ENCODE assay signal across 9 cellular contexts in the genomic region with DNA sequence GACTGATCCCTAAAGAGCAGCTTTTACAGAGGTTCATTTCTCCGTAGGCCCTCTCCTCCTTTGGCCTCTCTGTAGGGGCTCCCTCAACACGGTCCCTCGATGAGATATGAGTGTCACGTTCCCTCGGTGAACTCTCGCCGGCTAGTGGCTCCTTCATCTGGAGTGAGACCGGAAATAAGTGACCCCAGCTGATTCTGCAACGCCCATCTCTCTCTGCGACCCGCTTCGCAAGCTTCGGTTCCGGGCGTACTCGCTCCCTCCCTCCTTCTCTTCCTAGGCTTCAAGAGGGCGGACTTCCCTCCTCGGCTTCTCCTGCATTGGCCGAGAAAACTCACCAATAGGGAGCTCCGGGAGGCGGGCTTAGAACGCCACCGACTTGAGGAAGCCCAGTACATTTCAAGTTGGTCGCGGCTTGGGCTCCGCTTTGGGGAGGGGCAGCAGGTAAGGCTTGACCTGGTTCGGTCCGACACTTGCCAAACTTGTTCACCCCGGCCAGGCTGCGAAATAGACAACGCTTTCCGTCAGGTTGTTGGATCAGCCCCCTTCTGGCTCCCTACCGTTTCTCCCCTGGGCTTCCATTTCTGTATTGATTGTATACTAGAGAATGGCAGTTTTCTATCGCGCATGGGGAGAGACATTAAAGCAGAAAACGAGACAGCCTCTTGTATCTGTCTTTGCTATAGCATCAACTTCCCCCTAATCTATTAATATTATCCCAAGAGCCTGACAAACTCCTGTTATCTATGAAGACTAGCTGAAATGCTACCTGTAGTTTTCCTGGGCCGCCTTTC. TPM values are rescaled to one million over a fixed set of nuclear protein-coding genes. Genes with fewer than 3 reads are reported as not detected.
A peak's percentile ranks its signal among the peaks of the same experiment; 100 is the strongest.
DNase-seq lines count a peak whose midpoint lies in the region; ATAC-seq, FAIRE-seq and TF ChIP-seq lines count a peak whose summit lies in the region.
"Had no signal": no experiment of that assay in that cellular context is flagged by ENCODE, and none has a peak within 500 bp of the region (broad histone marks: within the 10 kb centered on the region; RNA-seq: fewer than 3 reads in every experiment).

ANKRD34A (minus strand) TSS at position 248 of the 791 bp plus-strand sequence. CDS start 2,816 bp downstream, outside the sequence.
A gene with protein sequence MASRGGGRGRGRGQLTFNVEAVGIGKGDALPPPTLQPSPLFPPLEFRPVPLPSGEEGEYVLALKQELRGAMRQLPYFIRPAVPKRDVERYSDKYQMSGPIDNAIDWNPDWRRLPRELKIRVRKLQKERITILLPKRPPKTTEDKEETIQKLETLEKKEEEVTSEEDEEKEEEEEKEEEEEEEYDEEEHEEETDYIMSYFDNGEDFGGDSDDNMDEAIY (plus strand): TSS at position 363 of the 791 bp plus-strand sequence. CDS start 10,176 bp downstream, outside the sequence.

- TF ChIP-seq CTCF in AG10803 (conservative IDR thresholded peaks at IDR 0.05; ENCODE audit: low read length) (no peak; the same call in 1 of the 2 replicates), kidney (IDR thresholded peaks at IDR 0.05; ENCODE audit: borderline replicate concordance, extremely low read depth, insufficient read depth) (peak; percentile 1)

- H3K27ac ChIP-seq in kidney (ENCODE audit: low read depth in 2 of 2, low read length in 2 of 2), result peak within 1 kb of the TSS; percentile 85 to 88

- intact Hi-C loops in kidney (cut with DNase I), result loop anchor here (5.0 kb wide), 1 partner anchor 117 kb away; the partner anchor contains the start of gene NUDT17

- peaks cover 8 to 27% of the 10 kb centered on the region in 2 donors for H3K4me1 ChIP-seq in kidney (ENCODE audit: control insufficient read depth in 1 of 2, insufficient read depth in 1 of 2, low read depth in 1 of 2, low read length in 2 of 2)

- peak; percentile 90 for FAIRE-seq in kidney (lab: Jason Lieb, UNC)
- FAIRE-seq: colon had no signal

- H3K36me3 ChIP-seq in kidney (ENCODE audit: control insufficient read depth in 1 of 2, insufficient read depth in 2 of 2, low read length in 2 of 2), result no peaks in the 10 kb centered on the region

- H3K9ac ChIP-seq in kidney (ENCODE audit: low read length in 2 of 2), result peak within 1 kb of the TSS; percentile 83 to 92

- DNase-seq in AG10803 (ENCODE audit: low read depth), result peak; percentile 90
- DNase-seq in NCI-H345 treated with DMSO at 0.1 percent for 48 hours (lab: John Stamatoyannopoulos, UW; ENCODE audit: unreplicated experiment), result peak; percentile 99
- peak; percentile 82 for DNase-seq in activated CD4-positive, CD25-positive, alpha-beta regulatory T cell treated with anti-CD3 and anti-CD28 coated beads, Interleukin-2, amount 50 U/mL, for 16 hours (ENCODE audit: low read depth, low spot score)
- peak; percentile 99 for DNase-seq in cerebellar cortex (ENCODE audit: low spot score)
- DNase-seq in kidney, result peak; percentile 97
- DNase-seq in stimulated activated CD4-positive, alpha-beta T cell treated with anti-CD3 and anti-CD28 coated beads, Interleukin-15, amount 100 ng/mL, for 1 hour (ENCODE audit: low read depth in 1 of 2, low spot score in 1 of 2), result peak; percentile 79 to 80

- peak; percentile 90 for ATAC-seq in GM19023 (IDR thresholded peaks at IDR 0.05; ENCODE audit: unreplicated experiment)
- ATAC-seq in HG03196 (IDR thresholded peaks at IDR 0.05; ENCODE audit: unreplicated experiment), result peak; percentile 89

- H3K4me3 ChIP-seq in AG10803 (ENCODE audit: low read length) (peak within 1 kb of the TSS; percentile 81), kidney (ENCODE audit: low read length in 2 of 2) (peak within 1 kb of the TSS; percentile 81 to 91)

- H3K9me3 ChIP-seq in kidney (ENCODE audit: control insufficient read depth in 1 of 2, low read length in 2 of 2), result peaks cover 0 to 4% of the 10 kb centered on the region in 2 donors

RNA-seq across cellular contexts. Expression of gene ANKRD34A, which starts in this region (rescaled TPM):
- total RNA-seq in kidney, result 0.76 TPM
- polyA plus RNA-seq in kidney (ENCODE audit: insufficient read depth, low read depth, low replicate concordance), result 0.37 TPM

RNA-seq across cellular contexts. Expression of the second gene that starts in this region (rescaled TPM):
- total RNA-seq in kidney, result 19.0 TPM
- 45.6 TPM for polyA plus RNA-seq in kidney (ENCODE audit: insufficient read depth, low read depth, low replicate concordance)

Comparison
In these comparisons a context has a peak if more than half of its experiments do, and no peak if none do; other contexts are left out.
1. Peak in every context shown above with its lines: DNase-seq, ATAC-seq, H3K4me3 ChIP-seq and H3K27ac ChIP-seq.